13 cellular contexts compared by ENCODE assay signal in genomic region chr11:79973701-79974626, GRCh38.
DNase-seq lines count a peak whose midpoint lies in the region; ATAC-seq, FAIRE-seq and TF ChIP-seq lines count a peak whose summit lies in the region.
"Had no signal": no experiment of that assay in that cellular context is flagged by ENCODE, and none has a peak within 500 bp of the region (broad histone marks: within the 10 kb centered on the region; RNA-seq: fewer than 3 reads in every experiment).

No MANE protein-coding gene starts in this region.

- WGBS in right lobe of liver (ENCODE audit: insufficient coverage, low coverage, low lambda C conversion rate, missing lambda C conversion rate) = 35% methylated on average over 7 of the region's 7 CpGs
- 0% methylated on average over 7 of the region's 7 CpGs for WGBS in HepG2 (ENCODE audit: low lambda C conversion rate)
- WGBS in mammary epithelial cell (ENCODE audit: low coverage, missing lambda C conversion rate) = 30% methylated on average over 7 of the region's 7 CpGs
- 57 to 60% methylated on average over 7 of the region's 7 CpGs for WGBS in aorta, 2 donors

- H3K4me1 ChIP-seq in right lobe of liver (no peaks in the 10 kb centered on the region), HepG2 (ENCODE audit: insufficient read depth, low read length) (no peaks in the 10 kb centered on the region), mammary epithelial cell (ENCODE audit: insufficient read depth, low read length) (no peaks in the 10 kb centered on the region), aorta (ENCODE audit: control insufficient read depth in 1 of 2, insufficient read depth in 2 of 2, low read length in 2 of 2) (no peaks in the 10 kb centered on the region)

- no peak overlapping the region for H3K4me3 ChIP-seq in right lobe of liver
- H3K4me3 ChIP-seq in HepG2 (replicated peaks in 1 of 3; ENCODE audit: insufficient read depth in 1 of 3, low read depth in 2 of 3, low read length in 3 of 3) = no peak overlapping the region
- H3K4me3 ChIP-seq in mammary epithelial cell (replicated peaks in 1 of 3; ENCODE audit: insufficient read depth in 1 of 3, low read depth in 2 of 3, low read length in 3 of 3) = no peak overlapping the region
- H3K4me3 ChIP-seq in aorta (ENCODE audit: low read length in 2 of 2) = no peak overlapping the region
- H3K4me3 ChIP-seq: lung had no signal

- TF ChIP-seq CTCF in right lobe of liver (IDR thresholded peaks at IDR 0.05) (no peak), HepG2 (CRISPR knock-in tag; IDR thresholded peaks at IDR 0.05) (no peak), mammary epithelial cell (conservative IDR thresholded peaks at IDR 0.05 in 1 of 2, IDR thresholded peaks at IDR 0.05 in 1 of 2; ENCODE audit: extremely low read depth in 1 of 2, insufficient read depth in 1 of 2, low read depth in 1 of 2, low read length in 2 of 2) (no peak)

- H3K79me2 ChIP-seq in HepG2 (ENCODE audit: insufficient read depth, low read length) (no peaks in the 10 kb centered on the region), mammary epithelial cell (ENCODE audit: insufficient read depth, low read length) (no peaks in the 10 kb centered on the region)

- no peaks in the 10 kb centered on the region for H3K9me3 ChIP-seq in right lobe of liver
- H3K9me3 ChIP-seq in HepG2 (ENCODE audit: low read length) = no peaks in the 10 kb centered on the region
- H3K9me3 ChIP-seq in mammary epithelial cell (replicated peaks; ENCODE audit: insufficient read depth, low read length) = no peaks in the 10 kb centered on the region
- peaks cover 2% of the 10 kb centered on the region for H3K9me3 ChIP-seq in aorta (ENCODE audit: control insufficient read depth, low read length)

- no peaks in the 10 kb centered on the region for H3K27me3 ChIP-seq in right lobe of liver
- H3K27me3 ChIP-seq in HepG2 (ENCODE audit: control insufficient read depth in 1 of 2, insufficient read depth in 2 of 2, low read length in 2 of 2) = no peaks in the 10 kb centered on the region
- H3K27me3 ChIP-seq in mammary epithelial cell (ENCODE audit: insufficient read depth, low read length) = no peaks in the 10 kb centered on the region
- no peaks in the 10 kb centered on the region for H3K27me3 ChIP-seq in aorta (ENCODE audit: control insufficient read depth in 1 of 2, insufficient read depth in 2 of 2, low read length in 1 of 2)

- dilution Hi-C loops in mammary epithelial cell (cut with HindIII; ENCODE audit: low sequenced_read_pairs) = no loop called here

- BruUV-seq in HepG2 (replicated peaks; lab: Mats Ljungman, UMichigan) (no TSS peak), mammary epithelial cell (replicated peaks; lab: Mats Ljungman, UMichigan) (no TSS peak)

- no peak overlapping the region for H3K27ac ChIP-seq in right lobe of liver
- H3K27ac ChIP-seq in HepG2 (ENCODE audit: extremely low read length, insufficient read depth, low read length) = no peak overlapping the region
- H3K27ac ChIP-seq in mammary epithelial cell (ENCODE audit: insufficient read depth, low read depth, low read length) = no peak overlapping the region
- no peak overlapping the region for H3K27ac ChIP-seq in aorta (ENCODE audit: low read depth in 1 of 2, low read length in 2 of 2)

- CTCF ChIA-PET in HepG2 (lab: Yijun Ruan, JAX; ENCODE audit: low intra/inter-chr PET ratio, low total read pairs) = no interaction called here
- CTCF ChIA-PET in mammary epithelial cell (lab: Charles Lee; ENCODE audit: low non-redundant PET) = no interaction called here

- in situ Hi-C loops in HepG2 (cut with HindIII; ENCODE audit: extremely low pct_ligation_motif_present, low pct_unique_long_range_greater_than_20kb) (no loop called here), mammary epithelial cell (cut with MboI; ENCODE audit: low sequenced_read_pairs in 2 of 2) (no loop called here)

- no peak for TF ChIP-seq POLR2A in right lobe of liver (IDR thresholded peaks at IDR 0.05)
- no peak for TF ChIP-seq POLR2A in HepG2 (IDR thresholded peaks at IDR 0.05; ENCODE audit: insufficient read depth in 1 of 2, low read depth in 2 of 2, low read length in 2 of 2)

- ATAC-seq in right lobe of liver (peak in 3 of 4 donors; percentile 13 to 84 (median 24)), HepG2 (no peak), aorta (ENCODE audit: low FRiP score) (peak; percentile 48)

- DNase-seq in right lobe of liver (peak in 1 of 3 donors; percentile 46), HepG2 (ENCODE audit: low spot score) (no peak), mammary epithelial cell (peak; percentile 3), iris pigment epithelial cell (ENCODE audit: low read depth) (peak; percentile 3), aorta (no peak), T-helper 1 cell (no peak), T-helper 2 cell (no peak)
- no peak for DNase-seq in stimulated activated CD4-positive, alpha-beta T cell treated with anti-CD3 and anti-CD28 coated beads, Interleukin-4, amount 100 ng/mL, for 1 hour
- DNase-seq: activated effector memory CD4-positive, alpha-beta T cell treated with anti-CD3 and anti-CD28 coated beads, Interleukin-2, amount 50 U/mL, for 16 hours; AML-193; Kasumi-1 had no signal

- H4K20me1 ChIP-seq in HepG2 (ENCODE audit: insufficient read depth, low read length) (no peaks in the 10 kb centered on the region), mammary epithelial cell (ENCODE audit: insufficient read depth, low read length) (no peaks in the 10 kb centered on the region)

- no peaks in the 10 kb centered on the region for H3K36me3 ChIP-seq in right lobe of liver
- H3K36me3 ChIP-seq in HepG2 (replicated peaks in 1 of 2; ENCODE audit: control insufficient read depth in 1 of 2, insufficient read depth in 2 of 2, low read length in 2 of 2) = no peaks in the 10 kb centered on the region
- H3K36me3 ChIP-seq in mammary epithelial cell (ENCODE audit: insufficient read depth, low read length) = no peaks in the 10 kb centered on the region
- H3K36me3 ChIP-seq in aorta (ENCODE audit: control insufficient read depth in 1 of 2, insufficient read depth in 2 of 2, low read length in 1 of 2) = no peaks in the 10 kb centered on the region

- no peak overlapping the region for H2AFZ ChIP-seq in HepG2 (ENCODE audit: low read length)
- H2AFZ ChIP-seq in mammary epithelial cell (ENCODE audit: low read depth, low read length) = peak overlapping the region; percentile 58

- POLR2A ChIA-PET in HepG2 (lab: Yijun Ruan, JAX) = no interaction called here

- intact Hi-C loops in right lobe of liver (cut with DNase I) = no loop called here
- intact Hi-C loops in HepG2 (cut with micrococcal nuclease; ENCODE audit: unreplicated experiment) = no loop called here
- intact Hi-C loops in mammary epithelial cell (cut with micrococcal nuclease) = no loop called here
- intact Hi-C loops in aorta (cut with DNase I) = no loop called here

- no peak for TF ChIP-seq RAD21 in HepG2 (CRISPR knock-in tag; IDR thresholded peaks at IDR 0.05)

- no peak overlapping the region for H3K9ac ChIP-seq in HepG2 (ENCODE audit: insufficient read depth, low read depth, low read length)
- no peak overlapping the region for H3K9ac ChIP-seq in mammary epithelial cell (ENCODE audit: insufficient read depth, low read length)

- no peak for TF ChIP-seq EP300 in HepG2 (IDR thresholded peaks at IDR 0.05; ENCODE audit: low read depth in 2 of 2, low read length in 2 of 2)
- no peak for TF ChIP-seq EP300 in HepG2 (CRISPR knock-in tag; IDR thresholded peaks at IDR 0.05; ENCODE audit: borderline replicate concordance)

- FAIRE-seq in HepG2 (lab: Jason Lieb, UNC) = no peak
- FAIRE-seq: TTC549 had no signal

- no peak overlapping the region for H3K4me2 ChIP-seq in HepG2 (ENCODE audit: low read depth, low read length)
- peak overlapping the region; percentile 60 for H3K4me2 ChIP-seq in mammary epithelial cell (ENCODE audit: insufficient read depth, low read depth, low read length)

TF ChIP-seq in HepG2, 621 proteins besides CTCF, POLR2A, EP300 and RAD21 (continues in another document):
- no peak for TF ChIP-seq SRSF4 (IDR thresholded peaks at IDR 0.05; ENCODE audit: low read depth, low read length, poor library complexity, severe bottlenecking)
- TF ChIP-seq ELF4 (CRISPR knock-in tag; IDR thresholded peaks at IDR 0.05; ENCODE audit: borderline replicate concordance) = no peak
- TF ChIP-seq ZNF441 (CRISPR knock-in tag; IDR thresholded peaks at IDR 0.05; ENCODE audit: borderline replicate concordance) = no peak
- TF ChIP-seq ZNF350 (CRISPR knock-in tag; IDR thresholded peaks at IDR 0.05; ENCODE audit: borderline replicate concordance, low read depth) = no peak
- no peak for TF ChIP-seq HMGXB3 (CRISPR knock-in tag; IDR thresholded peaks at IDR 0.05; ENCODE audit: borderline replicate concordance)
- no peak for TF ChIP-seq NFYB (CRISPR knock-in tag; IDR thresholded peaks at IDR 0.05)

Comparison
In these comparisons a context has a peak if more than half of its experiments do, and no peak if none do; other contexts are left out.
1. DNase-seq: peak in mammary epithelial cell (single experiment) and iris pigment epithelial cell (single experiment); none in HepG2 (single experiment), aorta (0 of 2), stimulated activated CD4-positive, alpha-beta T cell treated with anti-CD3 and anti-CD28 coated beads, Interleukin-4, amount 100 ng/mL, for 1 hour (single experiment), T-helper 1 cell (0 of 5) and T-helper 2 cell (0 of 5).